In the genomic region with DNA sequence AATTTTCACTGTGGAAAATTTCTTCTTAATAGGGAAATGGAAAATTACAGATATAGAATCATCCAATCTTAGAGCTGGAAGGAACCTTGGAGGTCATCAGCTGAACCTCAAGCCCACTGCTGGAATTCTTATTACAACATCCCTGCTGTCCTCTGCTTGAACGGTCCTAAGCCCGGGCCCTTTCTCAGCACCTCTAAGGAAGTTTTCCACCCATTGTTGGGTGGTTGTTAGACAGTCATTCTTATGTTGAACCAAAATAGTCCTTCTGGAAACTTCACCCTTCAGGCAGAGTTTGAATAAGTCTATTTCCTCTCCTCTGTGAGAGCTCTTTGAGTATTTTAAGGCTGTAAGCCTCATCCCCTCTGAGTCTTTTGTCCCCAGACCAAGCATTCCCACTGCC, we compare ENCODE assay signal across 21 cellular contexts.
DNase-seq lines count a peak whose midpoint lies in the region; ATAC-seq and TF ChIP-seq lines count a peak whose summit lies in the region.
"Had no signal": no experiment of that assay in that cellular context is flagged by ENCODE, and none has a peak within 500 bp of the region (broad histone marks: within the 10 kb centered on the region; RNA-seq: fewer than 3 reads in every experiment).

No MANE protein-coding gene starts in this region.

- no peak overlapping the region for H3K4me2 ChIP-seq in neuronal stem cell (ENCODE audit: insufficient read depth, low read length, poor library complexity, severe bottlenecking)
- H3K4me2 ChIP-seq: A549 had no signal

- no peak overlapping the region for H2BK12ac ChIP-seq in neuronal stem cell (ENCODE audit: low read length)

- ATAC-seq in left ventricle myocardium superior, result peak; percentile 38
- ATAC-seq: A549; CD8-positive, alpha-beta T cell; GM12878 had no signal

- no peaks in the 10 kb centered on the region for H3K27me3 ChIP-seq in neuronal stem cell (ENCODE audit: control insufficient read depth in 3 of 3, insufficient read depth in 3 of 3, low read depth in 1 of 3, low read length in 3 of 3)
- H3K27me3 ChIP-seq: BE2C had no signal

- no peak overlapping the region for H2BK120ac ChIP-seq in neuronal stem cell (ENCODE audit: low read depth, low read length)

- H2BK5ac ChIP-seq in neuronal stem cell (ENCODE audit: low read length), result no peak overlapping the region

- H4K91ac ChIP-seq in neuronal stem cell (ENCODE audit: low read depth, low read length, poor library complexity), result no peak overlapping the region

- no CpG with 5 or more reads among the region's 2 CpGs for WGBS in neuronal stem cell (ENCODE audit: extremely low coverage in 2 of 2, insufficient read length in 2 of 2, insufficient replicate concordance in 1 of 2), 2 donors

- H2BK15ac ChIP-seq in neuronal stem cell (ENCODE audit: low read length), result no peak overlapping the region

- no peak overlapping the region for H3K9ac ChIP-seq in neuronal stem cell (ENCODE audit: low read depth, low read length, poor library complexity)

- no peak overlapping the region for H3K27ac ChIP-seq in neuronal stem cell (replicated peaks; ENCODE audit: low read length)
- H3K27ac ChIP-seq: SK-N-MC had no signal

- peak overlapping the region; percentile 15 for H2AFZ ChIP-seq in neuronal stem cell (ENCODE audit: low read length)

- H3K4me3 ChIP-seq in choroid plexus epithelial cell (ENCODE audit: low read depth, low read length) (no peak overlapping the region), neuronal stem cell (ENCODE audit: low read length in 2 of 2) (no peak overlapping the region)
- H3K4me3 ChIP-seq: A549, GM12878, SK-N-MC had no signal

- H3K23ac ChIP-seq in neuronal stem cell (ENCODE audit: low read depth, low read length, poor library complexity), result no peak overlapping the region

- intact Hi-C loops in left ventricle myocardium superior (cut with micrococcal nuclease) (no loop called here), cardiac septum (cut with DNase I) (loop anchor here (5.0 kb wide), 1 partner anchor 40 kb away; no protein-coding TSS in a partner anchor)

- DNase-seq in left ventricle myocardium superior, result no peak
- no peak for DNase-seq in cardiac septum (ENCODE audit: low spot score)
- peak; percentile 23 for DNase-seq in choroid plexus epithelial cell (ENCODE audit: low read depth)
- DNase-seq in neuronal stem cell (ENCODE audit: low spot score), result no peak
- DNase-seq in NCI-H1436 treated with DMSO at 0.1 percent for 48 hours (lab: John Stamatoyannopoulos, UW), result no peak
- DNase-seq in NCI-H2196 treated with DMSO at 0.1 percent for 48 hours (lab: John Stamatoyannopoulos, UW; ENCODE audit: unreplicated experiment), result no peak
- DNase-seq in NCI-H526 (lab: John Stamatoyannopoulos, UW), result no peak
- DNase-seq: BE2C; CD8-positive, alpha-beta T cell; DND-41; NCI-H1105 treated with DMSO at 0.1 percent for 48 hours; NCI-H1694 treated with DMSO at 0.1 percent for 48 hours; NCI-H2081 treated with DMSO at 0.1 percent for 48 hours; NCI-H2171 treated with DMSO at 0.1 percent for 48 hours; NCI-H446; NCI-H526 treated with DMSO at 0.1 percent for 48 hours; OCI-M1; SHP77 had no signal

- peaks cover 0 to 8% of the 10 kb centered on the region in 2 donors for H3K9me3 ChIP-seq in neuronal stem cell (replicated peaks in 1 of 2; ENCODE audit: control insufficient read depth in 2 of 2, insufficient read depth in 1 of 2, low read depth in 1 of 2, low read length in 2 of 2)
- H3K9me3 ChIP-seq: A549, BE2C had no signal

- no peak overlapping the region for H3K14ac ChIP-seq in neuronal stem cell (ENCODE audit: low read length)

- no peak overlapping the region for H3K4ac ChIP-seq in neuronal stem cell (ENCODE audit: low read length)

- no peak for TF ChIP-seq CTCF in choroid plexus epithelial cell (conservative IDR thresholded peaks at IDR 0.05; ENCODE audit: low read depth, low read length)

- H3K79me1 ChIP-seq in neuronal stem cell (ENCODE audit: low read depth, low read length), result no peaks in the 10 kb centered on the region

- H3K18ac ChIP-seq in neuronal stem cell (ENCODE audit: low read length), result no peak overlapping the region

- peaks cover 3 to 4% of the 10 kb centered on the region in 2 donors for H3K4me1 ChIP-seq in neuronal stem cell (ENCODE audit: control insufficient read depth in 2 of 2, insufficient read depth in 1 of 2, low read depth in 1 of 2, low read length in 2 of 2)
- H3K4me1 ChIP-seq: A549, BE2C had no signal

- H3K36me3 ChIP-seq in neuronal stem cell (replicated peaks in 1 of 2; ENCODE audit: control insufficient read depth in 2 of 2, insufficient read depth in 2 of 2, low read length in 2 of 2), result no peaks in the 10 kb centered on the region
- H3K36me3 ChIP-seq: BE2C had no signal

- no peak overlapping the region for H4K8ac ChIP-seq in neuronal stem cell (ENCODE audit: low read depth, low read length)

- H2AK5ac ChIP-seq in neuronal stem cell (ENCODE audit: low read depth, low read length), result no peak overlapping the region
